ENCODE assay signal across 27 cellular contexts in genomic region chr4:68074397-68074796, GRCh38. TPM values are rescaled to one million over a fixed set of nuclear protein-coding genes. Genes with fewer than 3 reads are reported as not detected.
A peak's percentile ranks its signal among the peaks of the same experiment; 100 is the strongest.
DNase-seq lines count a peak whose midpoint lies in the region; ATAC-seq and TF ChIP-seq lines count a peak whose summit lies in the region.
"Had no signal": no experiment of that assay in that cellular context is flagged by ENCODE, and none has a peak within 500 bp of the region (broad histone marks: within the 10 kb centered on the region; RNA-seq: fewer than 3 reads in every experiment).

No MANE protein-coding gene starts in this region.

- H3K27me3 ChIP-seq in trophoblast cell (ENCODE audit: insufficient read depth, low read length) (no peaks in the 10 kb centered on the region), stomach (no peaks in the 10 kb centered on the region)
- H3K27me3 ChIP-seq: suprapubic skin had no signal

- no peak for TF ChIP-seq EP300 in stomach (IDR thresholded peaks at IDR 0.05)

- no peak overlapping the region for H3K4me3 ChIP-seq in trophoblast cell (ENCODE audit: low read depth, low read length)
- H3K4me3 ChIP-seq in stomach: no peak overlapping the region
- H3K4me3 ChIP-seq: GM12878, prostate gland, SK-N-MC, suprapubic skin had no signal

- no peak overlapping the region for H3K23ac ChIP-seq in trophoblast cell (ENCODE audit: low read length)

- no peak for TF ChIP-seq POLR2A in stomach (IDR thresholded peaks at IDR 0.05)

- no peak overlapping the region for H2BK5ac ChIP-seq in trophoblast cell (ENCODE audit: low read depth, low read length, poor library complexity)

- no peak overlapping the region for H4K8ac ChIP-seq in trophoblast cell (ENCODE audit: low read depth, low read length)

- H3K79me2 ChIP-seq in trophoblast cell (ENCODE audit: control insufficient read depth, insufficient read depth, low read length, poor library complexity): no peaks in the 10 kb centered on the region

- intact Hi-C loops in stomach (cut with DNase I; ENCODE audit: low total_unique reads): no loop called here

- no peak overlapping the region for H3K18ac ChIP-seq in trophoblast cell (ENCODE audit: low read length)

- DNase-seq in HCEC 1CT (peak; percentile 1), NCI-H226 (peak; percentile 33), trophoblast cell (peak; percentile 44 to 90), NCI-H1930 (lab: John Stamatoyannopoulos, UW) (no peak), stomach (no peak)
- no peak for DNase-seq in NK-92 treated with Interleukin-12 subunit alpha and Interleukin-12 subunit beta, amount 100 ng/mL, for 24 hours (lab: John Stamatoyannopoulos, UW)
- DNase-seq: activated CD4-positive, CD25-positive, alpha-beta regulatory T cell; activated naive CD4-positive, alpha-beta T cell treated with anti-CD3 and anti-CD28 coated beads, Interleukin-2, amount 10 ng/mL, durations not matched to agents 7 days and 5 days; activated T-cell treated with anti-CD3 and anti-CD28 coated beads, Interleukin-2, amount 50 U/mL, for 48 hours; CD4-positive, CD25-positive, alpha-beta regulatory T cell; effector CD8-positive, alpha-beta T cell; GF-D8; hippocampal formation; kidney; NCI-H1105; NCI-H748 treated with DMSO at 0.1 percent for 48 hours; PC-3 had no signal

- H4K91ac ChIP-seq in trophoblast cell (ENCODE audit: low read depth, low read length): no peak overlapping the region

- H4K12ac ChIP-seq in trophoblast cell (ENCODE audit: low read depth, low read length): no peak overlapping the region

- H2AK5ac ChIP-seq in trophoblast cell (ENCODE audit: low read length): no peak overlapping the region

- no peak overlapping the region for H3K4ac ChIP-seq in trophoblast cell (ENCODE audit: low read depth, low read length)

- H3K4me1 ChIP-seq in trophoblast cell (ENCODE audit: control insufficient read depth in 1 of 2, insufficient read depth in 2 of 2, low read length in 2 of 2): peaks cover 0 to 2% of the 10 kb centered on the region in 2 experiments
- no peaks in the 10 kb centered on the region for H3K4me1 ChIP-seq in stomach
- H3K4me1 ChIP-seq: prostate gland, suprapubic skin had no signal

- TF ChIP-seq CTCF in stomach (IDR thresholded peaks at IDR 0.05): no peak

- no peak overlapping the region for H2BK120ac ChIP-seq in trophoblast cell (ENCODE audit: insufficient read depth, low read length, poor library complexity)

- no peaks in the 10 kb centered on the region for H3K36me3 ChIP-seq in trophoblast cell (ENCODE audit: control insufficient read depth in 1 of 2, insufficient read depth in 2 of 2, low read length in 2 of 2)
- H3K36me3 ChIP-seq in stomach: no peaks in the 10 kb centered on the region
- H3K36me3 ChIP-seq: prostate gland, suprapubic skin had no signal

- H3K14ac ChIP-seq in trophoblast cell (ENCODE audit: low read length): no peak overlapping the region

- no peak overlapping the region for H2AFZ ChIP-seq in trophoblast cell (ENCODE audit: insufficient read depth, low read length, poor library complexity)

- H3K9ac ChIP-seq in trophoblast cell (ENCODE audit: low read length): no peak overlapping the region

- no peaks in the 10 kb centered on the region for H3K79me1 ChIP-seq in trophoblast cell (ENCODE audit: low read length)

- H3K9me3 ChIP-seq in trophoblast cell (ENCODE audit: insufficient read depth, low read depth, low read length) (no peaks in the 10 kb centered on the region), stomach (no peaks in the 10 kb centered on the region)
- H3K9me3 ChIP-seq: prostate gland, suprapubic skin had no signal

- no peak overlapping the region for H3K4me2 ChIP-seq in trophoblast cell (ENCODE audit: low read length)

- no peak overlapping the region for H3K27ac ChIP-seq in trophoblast cell (ENCODE audit: low read depth, low read length)
- H3K27ac ChIP-seq in stomach: no peak overlapping the region
- H3K27ac ChIP-seq: prostate gland, SK-N-MC, suprapubic skin had no signal

- H2BK12ac ChIP-seq in trophoblast cell (ENCODE audit: low read length): no peak overlapping the region

- ATAC-seq in esophagus mucosa (peak; percentile 94), GM19324 (IDR thresholded peaks at IDR 0.05; ENCODE audit: low FRiP score, unreplicated experiment) (no peak)
- ATAC-seq: GM12878, HCT116, PC-3 had no signal

RNA-seq across cellular contexts. Expression of gene TMPRSS11F, which starts 55.3 kb away (rescaled TPM):
- total RNA-seq in esophagus mucosa: 12.4 TPM
- polyA plus RNA-seq in trophoblast cell (2013): 0.01 TPM in 1 of 2 replicates, not detected in the other
- total RNA-seq in stomach: not detected
- polyA plus RNA-seq in stomach: 1 to 10 TPM in 1 of 3 donors, not detected in 2; 1.4 TPM
- total RNA-seq: CD4-positive, CD25-positive, alpha-beta regulatory T cell; chondrocyte; fibroblast of lung; GM12878; kidney; PC-3 had no signal
- polyA plus RNA-seq: CD4-positive, CD25-positive, alpha-beta regulatory T cell; fibroblast of lung; GM12878; neural cell had no signal

Comparison
In these comparisons a context has a peak if more than half of its experiments do, and no peak if none do; other contexts are left out.
1. DNase-seq: peak in HCEC 1CT (single experiment), NCI-H226 (single experiment) and trophoblast cell (2 of 2); none in NCI-H1930 (0 of 2), stomach (single experiment) and NK-92 treated with Interleukin-12 subunit alpha and Interleukin-12 subunit beta, amount 100 ng/mL, for 24 hours (single experiment).
2. RNA of gene TMPRSS11F, which starts 55.3 kb away (total RNA-seq): 12.4 TPM in esophagus mucosa (single experiment); not detected in stomach; every median in the first group is over 10 times any median in the second.